ENCODE assay signal across 1 cellular context in genomic region chr20:45725134-45725533, GRCh38.
TF ChIP-seq lines count a peak whose summit lies in the region.

No MANE protein-coding gene starts in this region.

TF ChIP-seq in HepG2, 621 proteins besides CTCF, POLR2A, EP300 and RAD21 (continued from another document and continues in another):
- TF ChIP-seq IKZF5 (CRISPR knock-in tag; IDR thresholded peaks at IDR 0.05) (peak; percentile 67; the same call in 1 of the 2 replicates), CBFB (CRISPR knock-in tag; IDR thresholded peaks at IDR 0.05) (peak; percentile 98), ZFY (CRISPR knock-in tag; IDR thresholded peaks at IDR 0.05) (no peak), RBM39 (IDR thresholded peaks at IDR 0.05; ENCODE audit: low read depth, low read length, poor library complexity, severe bottlenecking) (no peak), ZFP82 (CRISPR knock-in tag; IDR thresholded peaks at IDR 0.05; ENCODE audit: borderline replicate concordance) (no peak), HMG20B (CRISPR knock-in tag; conservative IDR thresholded peaks at IDR 0.05) (peak; percentile 89), MLLT10 (CRISPR knock-in tag; IDR thresholded peaks at IDR 0.05) (no peak), TARDBP (CRISPR knock-in tag; IDR thresholded peaks at IDR 0.05) (peak; percentile 72), ZNF781 (CRISPR knock-in tag; IDR thresholded peaks at IDR 0.05; ENCODE audit: borderline replicate concordance, not compliant biosample characterization) (no peak), SIX1 (CRISPR knock-in tag; IDR thresholded peaks at IDR 0.05; ENCODE audit: borderline replicate concordance) (no peak), SKI (IDR thresholded peaks at IDR 0.05; ENCODE audit: partially characterized antibody) (peak; percentile 98), ZNF24 (IDR thresholded peaks at IDR 0.05) (no peak; the same call in 1 of the 2 replicates), ZZZ3 (CRISPR knock-in tag; IDR thresholded peaks at IDR 0.05; ENCODE audit: borderline replicate concordance) (no peak), NONO (IDR thresholded peaks at IDR 0.05) (no peak), NONO (CRISPR knock-in tag; conservative IDR thresholded peaks at IDR 0.05) (peak; percentile 81), ZNF883 (CRISPR knock-in tag; IDR thresholded peaks at IDR 0.05; ENCODE audit: not compliant biosample characterization) (no peak), TRIM24 (CRISPR knock-in tag; IDR thresholded peaks at IDR 0.05) (peak; percentile 71; the same call in 1 of the 2 replicates), HNRNPL (IDR thresholded peaks at IDR 0.05; ENCODE audit: low read depth, low read length) (no peak), MLXIP (CRISPR knock-in tag; IDR thresholded peaks at IDR 0.05; ENCODE audit: borderline replicate concordance) (no peak), ZNF713 (CRISPR knock-in tag; IDR thresholded peaks at IDR 0.05) (no peak), TFDP2 (CRISPR knock-in tag; IDR thresholded peaks at IDR 0.05) (peak; percentile 17; the same call in 1 of the 2 replicates), ZSCAN5A (CRISPR knock-in tag; IDR thresholded peaks at IDR 0.05; ENCODE audit: borderline replicate concordance) (0 out of 2 replicates have a peak, but pooled peaks have one; percentile 34), ZGPAT (CRISPR knock-in tag; IDR thresholded peaks at IDR 0.05) (peak; percentile 70; the same call in 1 of the 2 replicates), TBL1XR1 (IDR thresholded peaks at IDR 0.05; ENCODE audit: borderline replicate concordance, low read length, partially characterized antibody) (peak; percentile 98), STAT6 (CRISPR knock-in tag; IDR thresholded peaks at IDR 0.05; ENCODE audit: borderline replicate concordance) (no peak), ZNF792 (CRISPR knock-in tag; IDR thresholded peaks at IDR 0.05) (0 out of 2 replicates have a peak, but pooled peaks have one; percentile 21), JARID2 (CRISPR knock-in tag; IDR thresholded peaks at IDR 0.05; ENCODE audit: insufficient replicate concordance) (no peak), TOPORS (CRISPR knock-in tag; IDR thresholded peaks at IDR 0.05) (0 out of 2 replicates have a peak, but pooled peaks have one; percentile 29), NAIF1 (CRISPR knock-in tag; IDR thresholded peaks at IDR 0.05; ENCODE audit: borderline replicate concordance) (no peak), MTF1 (CRISPR knock-in tag; IDR thresholded peaks at IDR 0.05) (no peak), CBX1 (IDR thresholded peaks at IDR 0.05; ENCODE audit: low read depth) (no peak), TOE1 (CRISPR knock-in tag; IDR thresholded peaks at IDR 0.05) (no peak), NFRKB (IDR thresholded peaks at IDR 0.05) (no peak), NR1H2 (CRISPR knock-in tag; IDR thresholded peaks at IDR 0.05; ENCODE audit: borderline replicate concordance, low read depth) (no peak), AHDC1 (CRISPR knock-in tag; IDR thresholded peaks at IDR 0.05; ENCODE audit: borderline replicate concordance) (no peak; the same call in 1 of the 2 replicates), ATF4 (CRISPR knock-in tag; IDR thresholded peaks at IDR 0.05) (peak in 1 of 2 experiments; percentile 65; a peak in 2 of 4 replicates), PITX1 (CRISPR knock-in tag; IDR thresholded peaks at IDR 0.05) (peak; percentile 52; the same call in 1 of the 2 replicates), TCF7 (IDR thresholded peaks at IDR 0.05; ENCODE audit: low read depth) (peak; percentile 70), ZFP1 (CRISPR knock-in tag; IDR thresholded peaks at IDR 0.05) (peak; percentile 45; the same call in 1 of the 2 replicates), ZNF782 (CRISPR knock-in tag; IDR thresholded peaks at IDR 0.05; ENCODE audit: borderline replicate concordance) (peak; percentile 46; the same call in 1 of the 2 replicates), DR1 (CRISPR knock-in tag; IDR thresholded peaks at IDR 0.05) (no peak), ZBTB25 (CRISPR knock-in tag; IDR thresholded peaks at IDR 0.05) (no peak), KLF12 (CRISPR knock-in tag; IDR thresholded peaks at IDR 0.05; ENCODE audit: borderline replicate concordance) (no peak)
